Comparison of ENCODE assay signal across 26 cellular contexts in the genomic region with DNA sequence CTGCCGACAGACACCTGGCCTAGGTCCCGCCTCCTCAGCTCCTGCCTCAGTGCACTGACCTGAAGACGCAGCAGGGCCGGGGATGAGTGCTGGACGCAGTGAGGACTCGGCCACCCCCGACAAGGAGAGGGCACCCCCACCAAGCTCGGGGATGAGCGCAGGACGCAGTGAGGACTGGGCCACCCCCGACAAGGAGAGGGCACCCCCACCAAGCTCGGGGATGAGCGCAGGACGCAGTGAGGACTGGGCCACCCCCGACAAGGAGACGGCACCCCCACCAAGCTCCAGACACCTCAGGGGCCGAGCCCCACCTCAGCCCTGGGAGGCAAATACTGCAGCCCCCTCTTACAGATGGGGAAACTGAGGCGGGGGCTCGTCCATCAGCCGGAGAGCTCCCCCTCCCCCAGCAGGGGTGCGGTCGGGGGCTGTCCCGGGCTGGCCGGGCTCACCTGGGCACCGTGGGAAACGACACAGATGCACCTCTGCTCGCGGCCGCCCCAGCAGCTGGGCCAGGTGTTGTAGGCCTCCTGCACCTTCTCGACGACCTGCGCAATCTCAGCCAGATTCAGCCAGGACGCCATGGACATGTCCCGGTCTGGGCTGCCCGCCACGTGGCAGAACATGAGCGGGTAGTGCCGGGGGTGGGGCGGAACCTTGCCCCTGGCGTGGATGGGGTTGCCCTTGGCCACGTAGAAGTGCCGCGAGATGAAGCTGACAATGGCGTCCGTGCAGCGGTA. TPM values are rescaled to one million over a fixed set of nuclear protein-coding genes. Genes with fewer than 3 reads are reported as not detected.
DNase-seq lines count a peak whose midpoint lies in the region; ATAC-seq and TF ChIP-seq lines count a peak whose summit lies in the region.
"Had no signal": no experiment of that assay in that cellular context is flagged by ENCODE, and none has a peak within 500 bp of the region (broad histone marks: within the 10 kb centered on the region; RNA-seq: fewer than 3 reads in every experiment).

No MANE protein-coding gene starts in this region.

- CTCF ChIA-PET in OCI-LY7 (lab: Charles Lee; ENCODE audit: unreplicated experiment) = interaction anchor here (0.6 kb wide), 1 partner anchor 29 kb away, joined by 3 read pairs; a partner anchor contains a TSS

- TF ChIP-seq POLR2A in gastroesophageal sphincter (IDR thresholded peaks at IDR 0.05) = no peak
- no peak for TF ChIP-seq POLR2A in spleen (IDR thresholded peaks at IDR 0.05)

- BruUV-seq in OCI-LY7 (replicated peaks; lab: Mats Ljungman, UMichigan) = no TSS peak

- peaks cover 21% of the 10 kb centered on the region for H3K36me3 ChIP-seq in CD4-positive, CD25-positive, alpha-beta regulatory T cell (ENCODE audit: control insufficient read depth, insufficient read depth, low read length)
- no peaks in the 10 kb centered on the region for H3K36me3 ChIP-seq in OCI-LY7 (ENCODE audit: insufficient read depth, low read length)
- H3K36me3 ChIP-seq in gastroesophageal sphincter = peaks cover 0 to 67% of the 10 kb centered on the region in 2 donors
- peaks cover 3 to 94% (median 52%) of the 10 kb centered on the region in 6 donors for H3K36me3 ChIP-seq in spleen
- H3K36me3 ChIP-seq: gastrocnemius medialis, WERI-Rb-1 had no signal

- no peak overlapping the region for H3K27ac Mint-ChIP-seq in CD4-positive, CD25-positive, alpha-beta regulatory T cell
- H3K27ac Mint-ChIP-seq: activated CD4-positive, alpha-beta T cell treated with anti-CD3 and anti-CD28 coated beads, Interleukin-2, amount 10 ng/mL, durations not matched to agents 24 days and 14 days; CD8-positive, alpha-beta T cell; progenitor cell of endocrine pancreas had no signal

- H3K27me3 ChIP-seq in CD4-positive, CD25-positive, alpha-beta regulatory T cell (ENCODE audit: control insufficient read depth, insufficient read depth, low read length) = no peaks in the 10 kb centered on the region
- H3K27me3 ChIP-seq in gastroesophageal sphincter (no peaks in the 10 kb centered on the region), spleen (replicated peaks in 1 of 7) (no peaks in the 10 kb centered on the region)
- H3K27me3 ChIP-seq: gastrocnemius medialis, right lobe of liver, suprapubic skin, upper lobe of right lung had no signal

- H3K4me3 ChIP-seq in CD4-positive, CD25-positive, alpha-beta regulatory T cell (ENCODE audit: low read depth, low read length) = no peak overlapping the region
- H3K4me3 ChIP-seq in OCI-LY7 (ENCODE audit: low read depth, low read length, poor library complexity, severe bottlenecking) (no peak overlapping the region), gastroesophageal sphincter (no peak overlapping the region), spleen (peak overlapping the region in 1 of 8 donors; percentile 65)
- H3K4me3 ChIP-seq: dorsolateral prefrontal cortex, gastrocnemius medialis, right lobe of liver, suprapubic skin, upper lobe of right lung had no signal

- H3K9me3 ChIP-seq in CD4-positive, CD25-positive, alpha-beta regulatory T cell (ENCODE audit: control insufficient read depth in 2 of 2, low read length in 2 of 2) = no peaks in the 10 kb centered on the region
- H3K9me3 ChIP-seq in OCI-LY7 (ENCODE audit: low read length) = no peaks in the 10 kb centered on the region
- no peaks in the 10 kb centered on the region for H3K9me3 ChIP-seq in gastroesophageal sphincter
- H3K9me3 ChIP-seq in spleen = no peaks in the 10 kb centered on the region
- H3K9me3 ChIP-seq: gastrocnemius medialis, right lobe of liver, suprapubic skin, upper lobe of right lung had no signal

- intact Hi-C loops in OCI-LY7 (cut with micrococcal nuclease; ENCODE audit: unreplicated experiment) (no loop called here), spleen (cut with DNase I; ENCODE audit: low total_unique reads) (no loop called here)

- no peak for TF ChIP-seq EP300 in gastroesophageal sphincter (IDR thresholded peaks at IDR 0.05)

- H3K27ac ChIP-seq in CD4-positive, CD25-positive, alpha-beta regulatory T cell (ENCODE audit: insufficient read depth, low read length, poor library complexity, severe bottlenecking) = no peak overlapping the region
- H3K27ac ChIP-seq in OCI-LY7 (ENCODE audit: low read depth, low read length, poor library complexity, severe bottlenecking) (no peak overlapping the region), gastroesophageal sphincter (no peak overlapping the region), spleen (peak overlapping the region in 4 of 8 donors; percentile 82 to 90 (median 86))
- H3K27ac ChIP-seq: dorsolateral prefrontal cortex, gastrocnemius medialis, suprapubic skin, upper lobe of right lung, WERI-Rb-1 had no signal

- H3K9me3 Mint-ChIP-seq in CD4-positive, CD25-positive, alpha-beta regulatory T cell = no peaks in the 10 kb centered on the region
- H3K9me3 Mint-ChIP-seq: activated CD4-positive, alpha-beta T cell treated with anti-CD3 and anti-CD28 coated beads, Interleukin-2, amount 10 ng/mL, durations not matched to agents 24 days and 14 days; CD8-positive, alpha-beta T cell; stimulated activated naive B cell treated with anti-CD40 and anti-IgM and Interleukin-4, amounts not matched to agents 10 μg/mL and 1 μg/mL and 100 μg/mL, for 72 hours had no signal

- no peak overlapping the region for H2AFZ ChIP-seq in OCI-LY7 (ENCODE audit: low read length)

- H3K4me1 Mint-ChIP-seq in CD4-positive, CD25-positive, alpha-beta regulatory T cell = peaks cover 0 to 27% (median 8%) of the 10 kb centered on the region in 4 donors

- H3K4me3 Mint-ChIP-seq in CD4-positive, CD25-positive, alpha-beta regulatory T cell = peak overlapping the region in 3 of 4 donors; percentile 83 to 90 (median 87)

- no peak for ATAC-seq in CD4-positive, CD25-positive, alpha-beta regulatory T cell (ENCODE audit: low read depth in 2 of 2)
- ATAC-seq in gastroesophageal sphincter = peak; percentile 32
- no peak for ATAC-seq in GM19455 (IDR thresholded peaks at IDR 0.05; ENCODE audit: unreplicated experiment)
- ATAC-seq: gastrocnemius medialis, HCT116 had no signal

- H3K4me2 ChIP-seq in OCI-LY7 (ENCODE audit: low read length) = peak overlapping the region; percentile 17; the same call in 1 of the 2 replicates

- H3K4me1 ChIP-seq in CD4-positive, CD25-positive, alpha-beta regulatory T cell (ENCODE audit: control insufficient read depth, insufficient read depth, low read length, poor library complexity, severe bottlenecking) = peaks cover 29% of the 10 kb centered on the region
- H3K4me1 ChIP-seq in OCI-LY7 (ENCODE audit: insufficient read depth, low read length, poor library complexity, severe bottlenecking) (peaks cover 12% of the 10 kb centered on the region), gastroesophageal sphincter (peaks cover 0 to 11% (median 0%) of the 10 kb centered on the region in 3 donors), spleen (peaks cover 16 to 63% (median 44%) of the 10 kb centered on the region in 6 donors)
- H3K4me1 ChIP-seq: gastrocnemius medialis, right lobe of liver had no signal

- TF ChIP-seq CTCF in OCI-LY7 (conservative IDR thresholded peaks at IDR 0.05; ENCODE audit: low read length) = peak; percentile 44; the same call in 1 of the 2 replicates
- no peak for TF ChIP-seq CTCF in gastroesophageal sphincter (IDR thresholded peaks at IDR 0.05)
- TF ChIP-seq CTCF in spleen (IDR thresholded peaks at IDR 0.05 in 8 of 11, conservative IDR thresholded peaks at IDR 0.05 in 3 of 11) = no peak

- no peak for DNase-seq in CD4-positive, CD25-positive, alpha-beta regulatory T cell
- no peak for DNase-seq in OCI-LY7 (ENCODE audit: low spot score)
- peak; percentile 89 for DNase-seq in spleen
- no peak for DNase-seq in NOMO-1 (lab: John Stamatoyannopoulos, UW; ENCODE audit: unreplicated experiment in 2 of 2)
- DNase-seq in activated CD4-positive, alpha-beta T cell treated with anti-CD3 and anti-CD28 coated beads for 4 hours = no peak
- DNase-seq: DMS153, dorsolateral prefrontal cortex, gastrocnemius medialis, hippocampal formation, Kasumi-1, mammary epithelial cell, SHP77, T1000, WERI-Rb-1 had no signal

- POLR2A ChIA-PET in OCI-LY7 (lab: Charles Lee) = no interaction called here

- no peaks in the 10 kb centered on the region for H3K9me2 ChIP-seq in OCI-LY7 (ENCODE audit: insufficient read depth, low read length)

- H3K79me2 ChIP-seq in OCI-LY7 (ENCODE audit: insufficient read depth, low read depth, low read length) = no peaks in the 10 kb centered on the region

- H3K36me3 Mint-ChIP-seq in CD4-positive, CD25-positive, alpha-beta regulatory T cell = no peaks in the 10 kb centered on the region

- H4K20me1 ChIP-seq in OCI-LY7 (ENCODE audit: insufficient read depth, low read length) = no peaks in the 10 kb centered on the region

- no peaks in the 10 kb centered on the region for H3K27me3 Mint-ChIP-seq in CD4-positive, CD25-positive, alpha-beta regulatory T cell
- H3K27me3 Mint-ChIP-seq: activated CD4-positive, alpha-beta T cell treated with anti-CD3 and anti-CD28 coated beads, Interleukin-2, amount 10 ng/mL, durations not matched to agents 24 days and 14 days; progenitor cell of endocrine pancreas; stimulated activated naive B cell treated with anti-CD40 and anti-IgM and Interleukin-4, amounts not matched to agents 10 μg/mL and 1 μg/mL and 100 μg/mL, for 72 hours had no signal

- WGBS in gastroesophageal sphincter (ENCODE audit: low coverage in 1 of 2), 2 donors = 69% methylated on average over 4 of the region's 46 CpGs; no CpG with 5 or more reads in 1 of the 2 donors
- 89 to 91% (median 90%) methylated on average over 30 to 46 of the region's 46 CpGs for WGBS in spleen, 5 donors

RNA-seq across cellular contexts. Expression of a gene that starts 7.5 kb away (rescaled TPM):
- 124 TPM for total RNA-seq in CD4-positive, CD25-positive, alpha-beta regulatory T cell
- 1 to 10 TPM; 5.8 to 8.9 (median 7.1) TPM for polyA plus RNA-seq in CD4-positive, CD25-positive, alpha-beta regulatory T cell
- 3.6 and 6.5 TPM in 2 replicates for total RNA-seq in OCI-LY7 (2014; rRNA removed; shearing (Covaris generic))
- 8.3 and 8.6 TPM in 2 replicates for total RNA-seq in OCI-LY7 (2022)
- 10 to 100 TPM; 14.2 to 22.2 (median 20.2) TPM for total RNA-seq in gastroesophageal sphincter
- total RNA-seq in spleen = 100 to 1,000 TPM in 1 of 7 donors, 10 to 100 TPM in 6; 56.5 to 120 (median 66.0) TPM
- 10 to 100 TPM in 1 of 3 donors, 1 to 10 TPM in 2; 4.3 to 21.2 (median 5.7) TPM for polyA plus RNA-seq in spleen

RNA-seq across cellular contexts. Expression of a gene that starts 12.6 kb away (rescaled TPM):
- 1.5 TPM for total RNA-seq in CD4-positive, CD25-positive, alpha-beta regulatory T cell
- under 1 TPM; 0.07 to 0.94 (median 0.18) TPM for polyA plus RNA-seq in CD4-positive, CD25-positive, alpha-beta regulatory T cell
- total RNA-seq in OCI-LY7 (2014; rRNA removed; shearing (Covaris generic)) = 0.15 and 0.41 TPM in 2 replicates
- total RNA-seq in OCI-LY7 (2022) = 2.1 and 3.0 TPM in 2 replicates
- under 1 TPM in 1 of 4 donors, not detected in 3; 0.27 TPM for total RNA-seq in gastroesophageal sphincter
- 1 to 10 TPM in 4 of 7 donors, under 1 TPM in 3; 0.33 to 2.0 (median 1.0) TPM for total RNA-seq in spleen
- polyA plus RNA-seq in spleen = 1 to 10 TPM in 1 of 3 donors, under 1 TPM in 2; 0.91 to 1.8 (median 0.98) TPM
- total RNA-seq: right lobe of liver had no signal

RNA-seq across cellular contexts. Expression of a gene that starts 19.0 kb away (rescaled TPM):
- total RNA-seq in CD4-positive, CD25-positive, alpha-beta regulatory T cell = not detected
- not detected for polyA plus RNA-seq in CD4-positive, CD25-positive, alpha-beta regulatory T cell
- total RNA-seq in OCI-LY7 (2014; rRNA removed; shearing (Covaris generic)) = not detected in 2 replicates
- total RNA-seq in OCI-LY7 (2022) (0.42 TPM in 1 of 2 replicates, not detected in the other), gastroesophageal sphincter (not detected), spleen (1 to 10 TPM in 4 of 7 donors, under 1 TPM in 1, not detected in 2; 0.46 to 1.5 (median 1.2) TPM)
- polyA plus RNA-seq in spleen = under 1 TPM; 0.07 to 0.19 (median 0.12) TPM
- total RNA-seq: activated CD4-positive, alpha-beta T cell treated with anti-CD3 and anti-CD28 coated beads, Interleukin-2, amount 10 ng/mL, durations not matched to agents 24 days and 14 days; CD8-positive, alpha-beta T cell; dorsolateral prefrontal cortex; G401; gastrocnemius medialis; NCI-H460; progenitor cell of endocrine pancreas; right lobe of liver; upper lobe of right lung had no signal

RNA-seq across cellular contexts. Expression of a gene that starts 29.4 kb away (rescaled TPM):
- 0.20 TPM for total RNA-seq in CD4-positive, CD25-positive, alpha-beta regulatory T cell
- under 1 TPM in 3 of 4 donors, not detected in 1; 0.15 to 0.21 (median 0.19) TPM for polyA plus RNA-seq in CD4-positive, CD25-positive, alpha-beta regulatory T cell
- total RNA-seq in OCI-LY7 (2014; rRNA removed; shearing (Covaris generic)) = 0.05 and 0.13 TPM in 2 replicates
- total RNA-seq in OCI-LY7 (2022) = 1.8 and 2.0 TPM in 2 replicates
- total RNA-seq in gastroesophageal sphincter = 1 to 10 TPM in 1 of 4 donors, under 1 TPM in 2, not detected in 1; 0.13 to 2.1 (median 0.42) TPM
- total RNA-seq in spleen = 1 to 10 TPM in 1 of 7 donors, under 1 TPM in 6; 0.20 to 1.0 (median 0.77) TPM
- polyA plus RNA-seq in spleen = under 1 TPM; 0.55 to 0.72 (median 0.64) TPM

RNA-seq across cellular contexts. Expression of a gene that starts 46.0 kb away (rescaled TPM):
- total RNA-seq in CD4-positive, CD25-positive, alpha-beta regulatory T cell = 155 TPM
- 100 to 1,000 TPM in 1 of 4 donors, 10 to 100 TPM in 3; 75.8 to 110 (median 85.2) TPM for polyA plus RNA-seq in CD4-positive, CD25-positive, alpha-beta regulatory T cell
- total RNA-seq in OCI-LY7 (2014; rRNA removed; shearing (Covaris generic)) = 16.5 and 34.9 TPM in 2 replicates
- total RNA-seq in OCI-LY7 (2022) (117 and 126 TPM in 2 replicates), gastroesophageal sphincter (100 to 1,000 TPM; 114 to 256 (median 162) TPM), spleen (100 to 1,000 TPM in 4 of 7 donors, 10 to 100 TPM in 3; 68.8 to 167 (median 105) TPM)
- 100 to 1,000 TPM; 123 to 275 (median 186) TPM for polyA plus RNA-seq in spleen
